In genomic region chr15:77025066-77025435, GRCh38 we compare ENCODE assay signal across 17 cellular contexts. TPM values are rescaled to one million over a fixed set of nuclear protein-coding genes. Genes with fewer than 3 reads are reported as not detected.
DNase-seq lines count a peak whose midpoint lies in the region; ATAC-seq and TF ChIP-seq lines count a peak whose summit lies in the region.
"Had no signal": no experiment of that assay in that cellular context is flagged by ENCODE, and none has a peak within 500 bp of the region (broad histone marks: within the 10 kb centered on the region; RNA-seq: fewer than 3 reads in every experiment).

No MANE protein-coding gene starts in this region.

- H3K9me3 Mint-ChIP-seq in stimulated activated naive CD8-positive, alpha-beta T cell treated with anti-CD3 and anti-CD28 coated beads, Interleukin-15, Interleukin-2, amounts not matched to agents 100 ng/mL and 50 ng/mL, for 24 hours = no peaks in the 10 kb centered on the region
- H3K9me3 Mint-ChIP-seq in stimulated activated naive CD8-positive, alpha-beta T cell treated with anti-CD3 and anti-CD28 coated beads, Interleukin-15, amount 100 ng/mL, for 72 hours = no peaks in the 10 kb centered on the region
- no peaks in the 10 kb centered on the region for H3K9me3 Mint-ChIP-seq in activated CD8-positive, alpha-beta T cell treated with anti-CD3 and anti-CD28 coated beads for 36 hours
- H3K9me3 Mint-ChIP-seq in activated T-helper 17 cell treated with anti-CD3 and anti-CD28 coated beads, Interleukin-2, amount 50 U/mL, for 72 hours = no peaks in the 10 kb centered on the region
- H3K9me3 Mint-ChIP-seq: GM23338, nephron had no signal

- H3K4me1 Mint-ChIP-seq in stimulated activated naive CD8-positive, alpha-beta T cell treated with anti-CD3 and anti-CD28 coated beads, Interleukin-15, Interleukin-2, amounts not matched to agents 100 ng/mL and 50 ng/mL, for 24 hours (ENCODE audit: low read depth) = peaks cover 44% of the 10 kb centered on the region
- H3K4me1 Mint-ChIP-seq in stimulated activated naive CD8-positive, alpha-beta T cell treated with anti-CD3 and anti-CD28 coated beads, Interleukin-15, amount 100 ng/mL, for 72 hours = peaks cover 61% of the 10 kb centered on the region
- H3K4me1 Mint-ChIP-seq in activated CD8-positive, alpha-beta T cell treated with anti-CD3 and anti-CD28 coated beads for 36 hours (ENCODE audit: low read depth) = peaks cover 58% of the 10 kb centered on the region
- H3K4me1 Mint-ChIP-seq in activated T-helper 17 cell treated with anti-CD3 and anti-CD28 coated beads, Interleukin-2, amount 50 U/mL, for 72 hours = peaks cover 23% of the 10 kb centered on the region
- H3K4me1 Mint-ChIP-seq: nephron had no signal

- H3K36me3 ChIP-seq in aorta (ENCODE audit: control insufficient read depth in 1 of 2, insufficient read depth in 2 of 2, low read length in 1 of 2) = no peaks in the 10 kb centered on the region
- H3K36me3 ChIP-seq: adrenal gland, gastroesophageal sphincter, thoracic aorta had no signal

- no peak overlapping the region for H3K4me3 Mint-ChIP-seq in stimulated activated naive CD8-positive, alpha-beta T cell treated with anti-CD3 and anti-CD28 coated beads, Interleukin-15, Interleukin-2, amounts not matched to agents 100 ng/mL and 50 ng/mL, for 24 hours
- no peak overlapping the region for H3K4me3 Mint-ChIP-seq in stimulated activated naive CD8-positive, alpha-beta T cell treated with anti-CD3 and anti-CD28 coated beads, Interleukin-15, amount 100 ng/mL, for 72 hours
- no peak overlapping the region for H3K4me3 Mint-ChIP-seq in activated CD8-positive, alpha-beta T cell treated with anti-CD3 and anti-CD28 coated beads for 36 hours
- H3K4me3 Mint-ChIP-seq in activated T-helper 17 cell treated with anti-CD3 and anti-CD28 coated beads, Interleukin-2, amount 50 U/mL, for 72 hours = no peak overlapping the region
- H3K4me3 Mint-ChIP-seq: GM23338, nephron had no signal

- H3K9me3 ChIP-seq in aorta (ENCODE audit: control insufficient read depth, low read length) = no peaks in the 10 kb centered on the region
- H3K9me3 ChIP-seq: adrenal gland, gastroesophageal sphincter, thoracic aorta had no signal

- no peaks in the 10 kb centered on the region for H3K27me3 ChIP-seq in aorta (ENCODE audit: control insufficient read depth in 1 of 2, insufficient read depth in 2 of 2, low read length in 1 of 2)
- H3K27me3 ChIP-seq: adrenal gland had no signal

- H3K27ac ChIP-seq in aorta (ENCODE audit: low read depth in 1 of 2, low read length in 2 of 2) = no peak overlapping the region
- H3K27ac ChIP-seq: adrenal gland, gastroesophageal sphincter, SK-N-MC, thoracic aorta had no signal

- ATAC-seq in stimulated activated naive CD8-positive, alpha-beta T cell treated with anti-CD3 and anti-CD28 coated beads, Interleukin-15, amount 100 ng/mL, for 72 hours = no peak
- ATAC-seq in activated CD8-positive, alpha-beta T cell treated with anti-CD3 and anti-CD28 coated beads for 36 hours = no peak
- ATAC-seq in aorta (ENCODE audit: low FRiP score) = no peak
- ATAC-seq in activated T-helper 17 cell treated with anti-CD3 and anti-CD28 coated beads, Interleukin-2, amount 50 U/mL, for 72 hours (replicated peaks) = no peak

- no peaks in the 10 kb centered on the region for H3K4me1 ChIP-seq in aorta (ENCODE audit: control insufficient read depth in 1 of 2, insufficient read depth in 2 of 2, low read length in 2 of 2)

- intact Hi-C loops in activated CD8-positive, alpha-beta T cell treated with anti-CD3 and anti-CD28 coated beads for 36 hours (cut with micrococcal nuclease) = no loop called here
- intact Hi-C loops in aorta (cut with DNase I) = loop anchor here in 1 of 2 donors (5.0 kb wide), 1 partner anchor 517 kb away; no protein-coding TSS in a partner anchor

- POLR2A ChIA-PET in activated CD8-positive, alpha-beta T cell treated with anti-CD3 and anti-CD28 coated beads for 36 hours (lab: Charles Lee) = interaction anchor here (1.3 to 7.0 kb wide), 2 partner anchors 30 to 36 kb away, joined by 4 to 62 read pairs; partner anchors contain the start of gene PSTPIP1

- peak overlapping the region; percentile 75 for H3K27ac Mint-ChIP-seq in stimulated activated naive CD8-positive, alpha-beta T cell treated with anti-CD3 and anti-CD28 coated beads, Interleukin-15, Interleukin-2, amounts not matched to agents 100 ng/mL and 50 ng/mL, for 24 hours
- peak overlapping the region in 1 of 2 donors; percentile 48 for H3K27ac Mint-ChIP-seq in stimulated activated naive CD8-positive, alpha-beta T cell treated with anti-CD3 and anti-CD28 coated beads, Interleukin-15, amount 100 ng/mL, for 72 hours
- peak overlapping the region; percentile 38 for H3K27ac Mint-ChIP-seq in activated CD8-positive, alpha-beta T cell treated with anti-CD3 and anti-CD28 coated beads for 36 hours
- H3K27ac Mint-ChIP-seq in activated T-helper 17 cell treated with anti-CD3 and anti-CD28 coated beads, Interleukin-2, amount 50 U/mL, for 72 hours = no peak overlapping the region
- H3K27ac Mint-ChIP-seq: GM23338, nephron had no signal

- no peak for TF ChIP-seq CTCF in activated CD8-positive, alpha-beta T cell treated with anti-CD3 and anti-CD28 coated beads for 36 hours (IDR thresholded peaks at IDR 0.05)

- H3K4me3 ChIP-seq in aorta (ENCODE audit: low read length in 2 of 2) = no peak overlapping the region
- H3K4me3 ChIP-seq: adrenal gland, gastroesophageal sphincter, SK-N-MC, thoracic aorta had no signal

- WGBS in aorta, 2 donors = 75 to 86% methylated on average over 6 of the region's 6 CpGs

- no peak for DNase-seq in stimulated activated naive CD8-positive, alpha-beta T cell treated with anti-CD3 and anti-CD28 coated beads, Interleukin-15, amount 100 ng/mL, for 72 hours
- no peak for DNase-seq in activated CD8-positive, alpha-beta T cell treated with anti-CD3 and anti-CD28 coated beads for 36 hours
- DNase-seq in islet precursor cell (peak; percentile 43), aorta (peak; percentile 39 to 60), NCI-H1694 treated with DMSO at 0.1 percent for 48 hours (lab: John Stamatoyannopoulos, UW) (no peak), NCI-H446 (lab: John Stamatoyannopoulos, UW) (no peak)
- DNase-seq: central memory CD4-positive, alpha-beta T cell had no signal

- no peaks in the 10 kb centered on the region for H3K27me3 Mint-ChIP-seq in stimulated activated naive CD8-positive, alpha-beta T cell treated with anti-CD3 and anti-CD28 coated beads, Interleukin-15, Interleukin-2, amounts not matched to agents 100 ng/mL and 50 ng/mL, for 24 hours
- no peaks in the 10 kb centered on the region for H3K27me3 Mint-ChIP-seq in stimulated activated naive CD8-positive, alpha-beta T cell treated with anti-CD3 and anti-CD28 coated beads, Interleukin-15, amount 100 ng/mL, for 72 hours
- no peaks in the 10 kb centered on the region for H3K27me3 Mint-ChIP-seq in activated CD8-positive, alpha-beta T cell treated with anti-CD3 and anti-CD28 coated beads for 36 hours
- H3K27me3 Mint-ChIP-seq in activated T-helper 17 cell treated with anti-CD3 and anti-CD28 coated beads, Interleukin-2, amount 50 U/mL, for 72 hours = no peaks in the 10 kb centered on the region

- CTCF ChIA-PET in activated CD8-positive, alpha-beta T cell treated with anti-CD3 and anti-CD28 coated beads for 36 hours (lab: Charles Lee) = interaction anchor here (2.3 to 7.2 kb wide), 8 partner anchors 10 to 52 kb away, joined by 8 to 105 read pairs (median 19); partner anchors contain the start of gene PSTPIP1

- peaks cover 29% of the 10 kb centered on the region for H3K36me3 Mint-ChIP-seq in stimulated activated naive CD8-positive, alpha-beta T cell treated with anti-CD3 and anti-CD28 coated beads, Interleukin-15, Interleukin-2, amounts not matched to agents 100 ng/mL and 50 ng/mL, for 24 hours (ENCODE audit: low read depth)
- peaks cover 65% of the 10 kb centered on the region for H3K36me3 Mint-ChIP-seq in activated CD8-positive, alpha-beta T cell treated with anti-CD3 and anti-CD28 coated beads for 36 hours (ENCODE audit: low read depth)
- peaks cover 75% of the 10 kb centered on the region for H3K36me3 Mint-ChIP-seq in activated T-helper 17 cell treated with anti-CD3 and anti-CD28 coated beads, Interleukin-2, amount 50 U/mL, for 72 hours (ENCODE audit: low read depth)

RNA-seq across cellular contexts. Expression of gene PSTPIP1, which starts 30.1 kb away (rescaled TPM):
- total RNA-seq in activated CD8-positive, alpha-beta T cell treated with anti-CD3 and anti-CD28 coated beads for 36 hours = 100 to 1,000 TPM; 113 to 121 TPM
- total RNA-seq in aorta = 10 to 100 TPM; 14.1 to 42.9 TPM
- 10 to 100 TPM; 16.5 to 30.4 TPM for polyA plus RNA-seq in aorta
- total RNA-seq in activated T-helper 17 cell treated with anti-CD3 and anti-CD28 coated beads, Interleukin-2, amount 50 U/mL, for 72 hours = 100 to 1,000 TPM; 125 to 137 TPM
- total RNA-seq: endothelial cell of umbilical vein, HT1080 had no signal
- polyA plus RNA-seq: endothelial cell of umbilical vein had no signal

RNA-seq across cellular contexts. Expression of gene TSPAN3, which starts 45.9 kb away (rescaled TPM):
- total RNA-seq in activated CD8-positive, alpha-beta T cell treated with anti-CD3 and anti-CD28 coated beads for 36 hours = 10 to 100 TPM; 25.6 to 27.0 TPM
- total RNA-seq in aorta = 100 to 1,000 TPM; 106 to 121 TPM
- polyA plus RNA-seq in aorta = 100 to 1,000 TPM; 107 to 123 TPM
- total RNA-seq in activated T-helper 17 cell treated with anti-CD3 and anti-CD28 coated beads, Interleukin-2, amount 50 U/mL, for 72 hours = 10 to 100 TPM in 1 of 2 donors, 1 to 10 TPM in 1; 9.6 to 27.6 TPM

Comparison
In these comparisons a context has a peak if more than half of its experiments do, and no peak if none do; other contexts are left out.
1. DNase-seq: peak in islet precursor cell (single experiment) and aorta (2 of 2); none in stimulated activated naive CD8-positive, alpha-beta T cell treated with anti-CD3 and anti-CD28 coated beads, Interleukin-15, amount 100 ng/mL, for 72 hours (0 of 2), activated CD8-positive, alpha-beta T cell treated with anti-CD3 and anti-CD28 coated beads for 36 hours (single experiment), NCI-H1694 treated with DMSO at 0.1 percent for 48 hours (single experiment) and NCI-H446 (0 of 2).